8 cellular contexts compared by ENCODE assay signal in the genomic region with DNA sequence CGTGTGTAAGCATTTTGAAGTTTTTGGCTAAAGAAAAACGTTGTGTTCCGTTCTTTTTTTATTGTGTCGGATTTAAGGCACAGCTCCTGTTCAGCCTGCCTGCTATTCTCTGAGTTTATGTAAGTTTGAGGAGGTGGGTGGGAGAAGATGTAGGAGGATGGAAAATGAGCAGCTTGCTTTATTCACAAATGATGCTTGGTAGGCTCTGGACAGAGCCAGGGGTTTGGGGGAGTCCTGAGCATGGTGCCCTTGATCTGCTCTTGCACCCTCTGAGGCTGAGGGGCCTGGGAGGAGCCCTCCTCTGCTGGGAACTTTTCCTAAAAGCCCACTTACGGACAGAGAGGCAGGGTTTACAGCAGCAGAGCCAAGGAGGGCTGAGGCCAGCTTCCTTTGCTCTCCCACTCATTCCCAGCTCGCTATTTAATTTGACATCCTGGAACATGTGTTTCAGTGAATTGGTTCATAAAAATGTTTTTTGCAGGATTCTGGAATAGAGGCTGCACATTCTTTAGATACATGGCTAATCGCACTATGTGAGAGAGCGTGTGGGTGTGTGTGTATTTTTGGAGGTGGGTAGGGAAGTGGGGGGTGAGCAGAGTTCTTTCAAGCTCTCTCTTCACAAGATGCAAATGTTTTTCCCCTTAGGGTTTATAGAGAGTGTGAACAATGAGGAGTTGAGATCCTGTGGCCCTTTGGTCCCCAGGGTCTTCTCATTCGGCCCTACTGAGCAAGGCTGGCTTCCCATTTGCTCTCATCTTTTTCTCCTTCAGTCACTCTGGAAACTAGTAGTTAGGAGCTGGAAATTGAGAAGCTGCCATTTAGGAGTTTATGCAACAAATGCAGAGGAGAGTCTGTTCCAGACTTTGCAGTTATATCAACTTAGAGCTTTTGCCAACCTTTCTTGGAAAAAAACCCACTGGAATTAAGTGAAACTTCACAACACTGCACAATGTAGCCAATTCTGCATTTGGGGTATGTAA. TPM values are rescaled to one million over a fixed set of nuclear protein-coding genes. Genes with fewer than 3 reads are reported as not detected.
DNase-seq lines count a peak whose midpoint lies in the region; ATAC-seq and TF ChIP-seq lines count a peak whose summit lies in the region.

No MANE protein-coding gene starts in this region.

- H3K27ac ChIP-seq in ascending aorta (peak overlapping the region; percentile 69 to 81), muscle layer of colon (ENCODE audit: low read depth, low read length) (peak overlapping the region; percentile 47)

- DNase-seq in stimulated activated CD4-positive, alpha-beta T cell treated with anti-CD3 and anti-CD28 coated beads, Interleukin-2, amount 100 ng/mL, for 4 hours (ENCODE audit: low read depth): peak; percentile 35
- DNase-seq in stimulated activated CD4-positive, alpha-beta T cell treated with anti-CD3 and anti-CD28 coated beads, Interleukin-15, amount 100 ng/mL, for 24 hours: no peak
- DNase-seq in ascending aorta (ENCODE audit: low spot score in 2 of 2) (no peak), NCI-H524 treated with DMSO at 0.1 percent for 48 hours (lab: John Stamatoyannopoulos, UW) (no peak), NCI-H2029 (lab: John Stamatoyannopoulos, UW) (no peak), NCI-H2081 (lab: John Stamatoyannopoulos, UW) (no peak)

- H3K4me3 ChIP-seq in ascending aorta: peak overlapping the region in 1 of 2 donors; percentile 45
- peak overlapping the region in 1 of 2 donors; percentile 7 for H3K4me3 ChIP-seq in muscle layer of colon (ENCODE audit: low read depth in 1 of 2, low read length in 2 of 2)

- no peak overlapping the region for H3K9ac ChIP-seq in muscle layer of colon (ENCODE audit: low read length)

- no peak for TF ChIP-seq CTCF in ascending aorta (IDR thresholded peaks at IDR 0.05)

- peaks cover 6 to 42% of the 10 kb centered on the region in 2 donors for H3K4me1 ChIP-seq in ascending aorta
- peaks cover 28% of the 10 kb centered on the region for H3K4me1 ChIP-seq in muscle layer of colon (ENCODE audit: insufficient read depth, low read length)

- no peaks in the 10 kb centered on the region for H3K36me3 ChIP-seq in ascending aorta
- no peaks in the 10 kb centered on the region for H3K36me3 ChIP-seq in muscle layer of colon (ENCODE audit: insufficient read depth, low read length)

- H3K27me3 ChIP-seq in ascending aorta (no peaks in the 10 kb centered on the region), muscle layer of colon (ENCODE audit: control insufficient read depth in 1 of 2, insufficient read depth in 2 of 2, low read length in 2 of 2) (no peaks in the 10 kb centered on the region)

- peak; percentile 52 for ATAC-seq in HG03045 (IDR thresholded peaks at IDR 0.05; ENCODE audit: unreplicated experiment)

- intact Hi-C loops in ascending aorta (cut with DNase I): loop anchor here (2.0 kb wide), 3 partner anchors 15 to 57 kb away; no protein-coding TSS in a partner anchor

- H3K9me3 ChIP-seq in ascending aorta: no peaks in the 10 kb centered on the region
- no peaks in the 10 kb centered on the region for H3K9me3 ChIP-seq in muscle layer of colon (ENCODE audit: low read length)

RNA-seq across cellular contexts. Expression of gene TMEM131L, which starts 32.1 kb away (rescaled TPM):
- total RNA-seq in ascending aorta: 6.9 TPM
